Comparison of ENCODE assay signal across 12 cellular contexts in genomic region chr1:34590211-34590623, GRCh38.
DNase-seq lines count a peak whose midpoint lies in the region; ATAC-seq and TF ChIP-seq lines count a peak whose summit lies in the region.
"Had no signal": no experiment of that assay in that cellular context is flagged by ENCODE, and none has a peak within 500 bp of the region (broad histone marks: within the 10 kb centered on the region; RNA-seq: fewer than 3 reads in every experiment).

No MANE protein-coding gene starts in this region.

- H3K4me3 Mint-ChIP-seq in T-cell, result no peak overlapping the region
- H3K4me3 Mint-ChIP-seq: activated CD4-positive, alpha-beta memory T cell treated with anti-CD3 and anti-CD28 coated beads for 36 hours had no signal

- H3K9me3 Mint-ChIP-seq in T-cell, result no peaks in the 10 kb centered on the region
- H3K9me3 Mint-ChIP-seq: activated CD4-positive, alpha-beta memory T cell treated with anti-CD3 and anti-CD28 coated beads for 36 hours had no signal

- no peak overlapping the region for H3K27ac Mint-ChIP-seq in T-cell
- H3K27ac Mint-ChIP-seq: activated CD4-positive, alpha-beta memory T cell treated with anti-CD3 and anti-CD28 coated beads for 36 hours had no signal

- POLR2A ChIA-PET in T-cell (lab: Charles Lee), result no interaction called here

- CTCF ChIA-PET in T-cell (lab: Charles Lee), result no interaction called here

- no peaks in the 10 kb centered on the region for H3K4me1 ChIP-seq in foreskin keratinocyte

- no peak overlapping the region for H3K27ac ChIP-seq in foreskin keratinocyte
- H3K27ac ChIP-seq: HL-60 had no signal

- ATAC-seq in foreskin keratinocyte, result peak; percentile 87
- ATAC-seq in HG03520 (IDR thresholded peaks at IDR 0.05; ENCODE audit: unreplicated experiment), result no peak
- ATAC-seq in T-cell (replicated peaks in 1 of 4), result no peak

- H3K4me1 Mint-ChIP-seq in T-cell, result no peaks in the 10 kb centered on the region

- no peak for TF ChIP-seq CTCF in foreskin keratinocyte (conservative IDR thresholded peaks at IDR 0.05)

- peaks cover 11 to 14% of the 10 kb centered on the region in 2 donors for H3K27me3 Mint-ChIP-seq in T-cell
- H3K27me3 Mint-ChIP-seq: activated CD4-positive, alpha-beta memory T cell treated with anti-CD3 and anti-CD28 coated beads for 36 hours had no signal

- no peaks in the 10 kb centered on the region for H3K27me3 ChIP-seq in foreskin keratinocyte

- DNase-seq in COLO668 (lab: John Stamatoyannopoulos, UW; ENCODE audit: unreplicated experiment), result peak; percentile 91
- peak; percentile 55 for DNase-seq in LoVo (ENCODE audit: low spot score)
- DNase-seq in NCI-H774 (lab: John Stamatoyannopoulos, UW), result peak; percentile 97
- DNase-seq in foreskin keratinocyte, result peak; percentile 30 to 64
- DNase-seq in T-cell, result no peak
- DNase-seq in cortex of kidney (lab: John Stamatoyannopoulos, UW), result no peak
- DNase-seq in effector CD4-positive, alpha-beta T cell, result no peak
- DNase-seq: activated CD4-positive, alpha-beta memory T cell treated with anti-CD3 and anti-CD28 coated beads for 36 hours; amniotic stem cell; stimulated activated CD4-positive, alpha-beta T cell treated with anti-CD3 and anti-CD28 coated beads, Interleukin-15, amount 100 ng/mL, for 24 hours had no signal

- no peaks in the 10 kb centered on the region for H3K36me3 Mint-ChIP-seq in T-cell
- H3K36me3 Mint-ChIP-seq: activated CD4-positive, alpha-beta memory T cell treated with anti-CD3 and anti-CD28 coated beads for 36 hours had no signal

Comparison
In these comparisons a context has a peak if more than half of its experiments do, and no peak if none do; other contexts are left out.
1. DNase-seq: peak in COLO668 (single experiment), LoVo (single experiment), NCI-H774 (single experiment) and foreskin keratinocyte (2 of 2); none in T-cell (0 of 34), cortex of kidney (single experiment) and effector CD4-positive, alpha-beta T cell (single experiment).